In the genomic region with DNA sequence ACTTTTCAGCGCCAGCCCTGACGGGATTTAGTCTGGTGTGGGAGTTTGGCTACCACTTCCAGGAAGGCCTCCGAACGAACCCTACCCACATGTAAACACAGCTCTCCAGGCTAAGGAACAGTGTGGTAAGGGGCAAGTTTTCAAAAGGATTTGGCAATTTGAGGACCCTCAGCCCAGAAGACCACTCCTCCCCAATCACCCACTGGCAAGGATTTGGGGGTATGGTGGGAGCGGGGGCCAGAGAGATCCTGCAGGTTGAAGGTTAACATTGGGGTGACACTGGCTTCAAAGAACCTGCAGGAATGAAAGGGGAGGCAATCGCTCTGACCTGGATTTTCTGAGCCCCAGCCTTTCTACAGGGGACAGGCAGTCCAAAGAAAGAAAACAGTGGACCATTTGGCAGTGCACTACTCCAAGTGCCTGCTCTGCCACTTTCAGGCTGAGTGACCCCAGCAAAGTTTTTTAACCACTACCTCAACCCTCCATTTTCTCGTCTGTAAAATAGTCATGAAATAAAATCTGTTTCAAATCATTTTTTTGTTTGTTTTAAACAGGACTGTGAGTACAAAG, we compare ENCODE assay signal across 1 cellular context.
TF ChIP-seq lines count a peak whose summit lies in the region.

No MANE protein-coding gene starts in this region.

TF ChIP-seq in H1, 55 proteins besides CTCF, POLR2A, EP300 and RAD21:
- TF ChIP-seq CBX8 (IDR thresholded peaks at IDR 0.05; ENCODE audit: borderline replicate concordance, low read depth, low read length) = no peak
- TF ChIP-seq SP1 (IDR thresholded peaks at IDR 0.05; ENCODE audit: low read depth, low read length) = no peak
- TF ChIP-seq MAFK (IDR thresholded peaks at IDR 0.05; ENCODE audit: low read depth, low read length) = no peak
- no peak for TF ChIP-seq TAF1 (IDR thresholded peaks at IDR 0.05; ENCODE audit: low read depth, low read length)
- TF ChIP-seq GABPA (IDR thresholded peaks at IDR 0.05; ENCODE audit: borderline replicate concordance, insufficient read depth, low read length) = no peak
- no peak for TF ChIP-seq ASH2L (IDR thresholded peaks at IDR 0.05; ENCODE audit: low read length)
- TF ChIP-seq BCL11A (IDR thresholded peaks at IDR 0.05; ENCODE audit: low read depth in 2 of 2, low read length in 2 of 2) = no peak
- TF ChIP-seq NRF1 (IDR thresholded peaks at IDR 0.05; ENCODE audit: low read depth, low read length) = no peak
- no peak for TF ChIP-seq YY1 (IDR thresholded peaks at IDR 0.05; ENCODE audit: low read depth, low read length)
